ENCODE assay signal across 18 cellular contexts in the genomic region with DNA sequence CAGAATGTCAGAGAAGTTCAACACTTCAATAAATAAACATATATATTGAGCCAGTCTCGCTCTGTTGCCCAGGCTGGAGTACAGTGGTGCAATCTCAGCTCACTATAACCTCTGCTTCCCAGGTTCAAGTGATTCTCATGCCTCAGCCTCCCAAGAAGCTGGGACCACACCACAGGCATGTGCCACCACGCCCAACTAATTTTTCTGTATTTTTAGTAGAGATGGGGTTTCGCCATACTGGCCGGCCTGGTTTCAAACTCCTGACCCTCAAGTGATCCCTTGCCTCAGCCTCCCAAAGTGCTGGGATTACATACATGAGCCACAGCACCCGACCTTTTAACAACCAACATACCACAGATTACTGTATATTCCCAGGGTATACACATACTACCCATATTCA.
"Had no signal": no experiment of that assay in that cellular context is flagged by ENCODE, and none has a peak within 500 bp of the region (broad histone marks: within the 10 kb centered on the region; RNA-seq: fewer than 3 reads in every experiment).

No MANE protein-coding gene starts in this region.

- H3K27me3 Mint-ChIP-seq: activated naive CD4-positive, alpha-beta T cell treated with anti-CD3 and anti-CD28 coated beads, Interleukin-2, amount 50 U/mL, for 24 hours; natural killer cell treated with Interleukin-12 subunit alpha and Interleukin-12 subunit beta and Interleukin-15 and Interleukin-18, amount 100 ng/mL, for 72 hours; T-cell had no signal

- H3K36me3 Mint-ChIP-seq: activated naive CD4-positive, alpha-beta T cell treated with anti-CD3 and anti-CD28 coated beads, Interleukin-2, amount 50 U/mL, for 24 hours; natural killer cell treated with Interleukin-12 subunit alpha and Interleukin-12 subunit beta and Interleukin-15 and Interleukin-18, amount 100 ng/mL, for 72 hours; T-cell had no signal

- H3K27me3 ChIP-seq: body of pancreas, transverse colon, vagina had no signal

- DNase-seq: activated CD4-positive, alpha-beta T cell treated with anti-CD3 and anti-CD28 coated beads, Interleukin-2, amount 50 U/mL, for 4 hours; activated effector memory CD4-positive, alpha-beta T cell treated with Interleukin-2 at 50 U/mL for 16 hours; amniotic stem cell; body of pancreas; effector CD8-positive, alpha-beta T cell; mesendoderm; posterior cingulate gyrus; stimulated activated CD4-positive, alpha-beta T cell treated with anti-CD3 and anti-CD28 coated beads, Interleukin-15, amount 100 ng/mL, for 24 hours; stimulated activated CD4-positive, alpha-beta T cell treated with anti-CD3 and anti-CD28 coated beads, Interleukin-4, amount 100 ng/mL, for 24 hours; stimulated activated naive CD8-positive, alpha-beta T cell treated with anti-CD3 and anti-CD28 coated beads, Interleukin-15, Interleukin-2, amounts not matched to agents 100 U/mL and 50 U/mL, for 24 hours; T-cell; T1000; transverse colon had no signal

- H3K9me3 Mint-ChIP-seq: activated naive CD4-positive, alpha-beta T cell treated with anti-CD3 and anti-CD28 coated beads, Interleukin-2, amount 50 U/mL, for 24 hours; natural killer cell treated with Interleukin-12 subunit alpha and Interleukin-12 subunit beta and Interleukin-15 and Interleukin-18, amount 100 ng/mL, for 72 hours; T-cell had no signal

- H3K4me3 Mint-ChIP-seq: activated naive CD4-positive, alpha-beta T cell treated with anti-CD3 and anti-CD28 coated beads, Interleukin-2, amount 50 U/mL, for 24 hours; natural killer cell treated with Interleukin-12 subunit alpha and Interleukin-12 subunit beta and Interleukin-15 and Interleukin-18, amount 100 ng/mL, for 72 hours; T-cell had no signal

- H3K27ac ChIP-seq: body of pancreas, skin epidermis, transverse colon, vagina had no signal

- H3K4me3 ChIP-seq: body of pancreas, skin epidermis, transverse colon, vagina had no signal

- ATAC-seq: activated CD4-positive, CD25-positive, alpha-beta regulatory T cell treated with anti-CD3 and anti-CD28 coated beads, Interleukin-2, amount 50 U/mL, for 24 hours; body of pancreas; natural killer cell treated with Interleukin-12 subunit alpha and Interleukin-12 subunit beta and Interleukin-15 and Interleukin-18, amount 100 ng/mL, for 72 hours; stimulated activated naive CD8-positive, alpha-beta T cell treated with anti-CD3 and anti-CD28 coated beads, Interleukin-15, Interleukin-2, amounts not matched to agents 100 U/mL and 50 U/mL, for 24 hours; T-cell had no signal

- H3K27ac Mint-ChIP-seq: activated naive CD4-positive, alpha-beta T cell treated with anti-CD3 and anti-CD28 coated beads, Interleukin-2, amount 50 U/mL, for 24 hours; natural killer cell treated with Interleukin-12 subunit alpha and Interleukin-12 subunit beta and Interleukin-15 and Interleukin-18, amount 100 ng/mL, for 72 hours; T-cell had no signal

- H3K36me3 ChIP-seq: transverse colon, vagina had no signal
